ENCODE assay signal across 8 cellular contexts in genomic region chr3:115513411-115513800, GRCh38.
DNase-seq lines count a peak whose midpoint lies in the region; ATAC-seq and TF ChIP-seq lines count a peak whose summit lies in the region.

No MANE protein-coding gene starts in this region.

- in situ Hi-C loops in ACHN (cut with HindIII; ENCODE audit: low pct_ligation_motif_present, low pct_unique_long_range_greater_than_20kb, low sequenced_read_pairs), result no loop called here

- peak in 10 of 34 experiments; percentile 1 to 25 (median 6) for DNase-seq in T-cell
- peak; percentile 50 for DNase-seq in fibroblast of the aortic adventitia (ENCODE audit: low read depth)
- no peak for DNase-seq in sciatic nerve (ENCODE audit: low spot score)
- no peak for DNase-seq in HuH-7 (ENCODE audit: low spot score)
- no peak for DNase-seq in stimulated activated CD8-positive, alpha-beta memory T cell treated with anti-CD3 and anti-CD28 coated beads, Interleukin-4, amount 100 ng/mL, for 48 hours
- DNase-seq in NK-92 treated with Interleukin-12 subunit alpha and Interleukin-12 subunit beta, amount 100 ng/mL, for 24 hours (lab: John Stamatoyannopoulos, UW), result no peak
- no peak for DNase-seq in ACHN

- H3K36me3 Mint-ChIP-seq in T-cell, result no peaks in the 10 kb centered on the region

- H3K4me3 Mint-ChIP-seq in T-cell, result peak overlapping the region; percentile 87 to 89 (median 89)

- H3K4me1 Mint-ChIP-seq in T-cell, result peaks cover 18 to 23% (median 21%) of the 10 kb centered on the region in 3 donors

- H3K4me3 ChIP-seq in fibroblast of the aortic adventitia (ENCODE audit: low read depth, low read length), result peak overlapping the region; percentile 67

- intact Hi-C loops in sciatic nerve (cut with DNase I), result no loop called here

- no peaks in the 10 kb centered on the region for H3K9me3 Mint-ChIP-seq in T-cell

- POLR2A ChIA-PET in T-cell (lab: Charles Lee), result interaction anchor here in 1 of 2 donors (0.6 kb wide), 1 partner anchor 369 kb away, joined by 3 read pairs; no protein-coding TSS in a partner anchor

- peak overlapping the region; percentile 10 to 29 for H3K27ac Mint-ChIP-seq in T-cell

- no peak for TF ChIP-seq CTCF in fibroblast of the aortic adventitia (IDR thresholded peaks at IDR 0.05; ENCODE audit: insufficient read depth, low read length)

- peaks cover 17 to 20% of the 10 kb centered on the region in 2 donors for H3K27me3 Mint-ChIP-seq in T-cell

- ATAC-seq in GM21717 (IDR thresholded peaks at IDR 0.05; ENCODE audit: unreplicated experiment) (peak; percentile 19), T-cell (replicated peaks in 1 of 4) (peak; percentile 30 to 79 (median 62)), sciatic nerve (peak; percentile 60)

- CTCF ChIA-PET in T-cell (lab: Charles Lee), result interaction anchor here in 1 of 2 donors (0.6 kb wide), 1 partner anchor 109 kb away, joined by 3 read pairs; no protein-coding TSS in a partner anchor
